In genomic region chr5:164065266-164065665, GRCh38 we compare ENCODE assay signal across 8 cellular contexts.
"Had no signal": no experiment of that assay in that cellular context is flagged by ENCODE, and none has a peak within 500 bp of the region (broad histone marks: within the 10 kb centered on the region; RNA-seq: fewer than 3 reads in every experiment).

No MANE protein-coding gene starts in this region.

- ATAC-seq: HCT116, K562 had no signal

- H3K36me3 ChIP-seq: HAP-1 had no signal

- H3K4me3 ChIP-seq: GM23248, HAP-1, K562 had no signal

- H3K9me3 ChIP-seq: HAP-1 had no signal

- H3K27ac ChIP-seq: GM23248 had no signal

- DNase-seq: GM23248, GOT3, H7, HFFc6, IMR-90 had no signal

- H3K4me1 ChIP-seq: HAP-1 had no signal
